Comparison of ENCODE assay signal across 25 cellular contexts in the genomic region with DNA sequence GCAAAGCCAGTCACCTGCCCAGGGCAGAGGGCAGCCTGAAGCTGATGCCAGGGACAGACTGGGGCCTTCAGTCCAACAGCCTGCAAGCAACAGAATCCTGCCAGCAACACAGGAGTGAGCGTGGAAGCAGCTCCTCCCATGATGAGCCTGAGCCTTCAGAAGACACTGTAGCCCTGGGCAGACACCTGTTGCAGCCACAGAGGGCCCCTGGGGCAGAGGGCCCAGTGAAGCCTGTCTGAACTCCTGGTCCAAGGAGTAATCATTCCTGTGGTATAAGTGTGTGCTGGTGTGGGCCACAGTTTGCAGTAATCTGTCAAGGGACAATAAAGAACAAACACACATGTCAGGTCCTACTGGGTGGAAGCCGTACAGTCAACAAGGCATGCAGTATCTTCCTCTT.
"Had no signal": no experiment of that assay in that cellular context is flagged by ENCODE, and none has a peak within 500 bp of the region (broad histone marks: within the 10 kb centered on the region; RNA-seq: fewer than 3 reads in every experiment).

No MANE protein-coding gene starts in this region.

- H3K27ac ChIP-seq: breast epithelium, esophagus muscularis mucosa, foreskin keratinocyte, neural progenitor cell, spleen, uterus had no signal

- H3K9ac ChIP-seq: neural progenitor cell had no signal

- H3K27ac Mint-ChIP-seq: activated CD8-positive, alpha-beta T cell treated with anti-CD3 and anti-CD28 coated beads for 36 hours; activated naive CD4-positive, alpha-beta T cell treated with anti-CD3 and anti-CD28 coated beads, Interleukin-2, amount 50 U/mL, for 24 hours; activated T-helper 2 cell treated with anti-CD3 and anti-CD28 coated beads, Interferon-gamma antibody, Interleukin-2, Interleukin-4, amounts not matched to agents 10 μg/mL and 5 μg/mL and 100 μg/mL, durations not matched to agents 14 hours and 24 hours and 36 hours; dendritic cell treated with granulocyte-macrophage colony-stimulating factor and Interleukin-4, amounts not matched to agents 40 ng/mL and 50 ng/mL, for 4 days; endodermal cell; mesothelial cell of epicardium; natural killer cell; neural progenitor cell; T-helper 1 cell treated with Interleukin-12 subunit alpha and Interleukin-12 subunit beta and Interleukin-4 antibody, amounts not matched to agents 30 μg/mL and 1 μg/mL, for 36 hours; type B pancreatic cell had no signal

- H3K27me3 ChIP-seq: breast epithelium, esophagus muscularis mucosa, uterus had no signal

- H2AFZ ChIP-seq: neural progenitor cell had no signal

- ATAC-seq: activated CD8-positive, alpha-beta T cell treated with anti-CD3 and anti-CD28 coated beads for 36 hours; foreskin keratinocyte; left cardiac atrium; left ventricle myocardium superior; natural killer cell; right cardiac atrium; stimulated activated naive CD8-positive, alpha-beta T cell treated with anti-CD3 and anti-CD28 coated beads, Interleukin-15, Interleukin-2, amounts not matched to agents 100 U/mL and 50 U/mL, for 24 hours had no signal

- H3K4me3 ChIP-seq: breast epithelium, esophagus muscularis mucosa, neural progenitor cell, spleen, uterus had no signal

- H3K4me1 ChIP-seq: breast epithelium, foreskin keratinocyte had no signal

- H3K4me3 Mint-ChIP-seq: activated CD8-positive, alpha-beta T cell treated with anti-CD3 and anti-CD28 coated beads for 36 hours; activated naive CD4-positive, alpha-beta T cell treated with anti-CD3 and anti-CD28 coated beads, Interleukin-2, amount 50 U/mL, for 24 hours; dendritic cell treated with granulocyte-macrophage colony-stimulating factor and Interleukin-4, amounts not matched to agents 40 ng/mL and 50 ng/mL, for 4 days; endodermal cell; mesothelial cell of epicardium; T-helper 1 cell treated with Interleukin-12 subunit alpha and Interleukin-12 subunit beta and Interleukin-4 antibody, amounts not matched to agents 30 μg/mL and 1 μg/mL, for 36 hours had no signal

- H3K27me3 Mint-ChIP-seq: activated naive CD4-positive, alpha-beta T cell treated with anti-CD3 and anti-CD28 coated beads, Interleukin-2, amount 50 U/mL, for 24 hours had no signal

- H3K4me2 ChIP-seq: neural progenitor cell had no signal

- H3K36me3 Mint-ChIP-seq: mesothelial cell of epicardium, natural killer cell, type B pancreatic cell had no signal

- H3K9me3 Mint-ChIP-seq: activated CD8-positive, alpha-beta T cell treated with anti-CD3 and anti-CD28 coated beads for 36 hours; activated naive CD4-positive, alpha-beta T cell treated with anti-CD3 and anti-CD28 coated beads, Interleukin-2, amount 50 U/mL, for 24 hours; activated T-helper 2 cell treated with anti-CD3 and anti-CD28 coated beads, Interferon-gamma antibody, Interleukin-2, Interleukin-4, amounts not matched to agents 10 μg/mL and 5 μg/mL and 100 μg/mL, durations not matched to agents 14 hours and 24 hours and 36 hours; dendritic cell treated with granulocyte-macrophage colony-stimulating factor and Interleukin-4, amounts not matched to agents 40 ng/mL and 50 ng/mL, for 4 days; endodermal cell; mesothelial cell of epicardium; natural killer cell; neural progenitor cell; T-helper 1 cell treated with Interleukin-12 subunit alpha and Interleukin-12 subunit beta and Interleukin-4 antibody, amounts not matched to agents 30 μg/mL and 1 μg/mL, for 36 hours; type B pancreatic cell had no signal

- H3K9me3 ChIP-seq: breast epithelium, esophagus muscularis mucosa, spleen, uterus had no signal

- H3K36me3 ChIP-seq: breast epithelium, esophagus muscularis mucosa, neural progenitor cell, spleen, uterus had no signal

- DNase-seq: activated CD4-positive, alpha-beta T cell treated with anti-CD3 and anti-CD28 coated beads for 1 hour; activated CD4-positive, alpha-beta T cell treated with anti-CD3 and anti-CD28 coated beads, Interleukin-2, amount 50 U/mL, for 1 hour; activated CD8-positive, alpha-beta T cell treated with anti-CD3 and anti-CD28 coated beads for 36 hours; activated T-cell treated with anti-CD3 and anti-CD28 coated beads, Interleukin-2, amount 50 U/mL, for 48 hours; central memory CD4-positive, alpha-beta T cell; endodermal cell; foreskin keratinocyte; islet precursor cell; left cardiac atrium; left ventricle myocardium superior; natural killer cell; spleen; stimulated activated naive CD8-positive, alpha-beta T cell treated with anti-CD3 and anti-CD28 coated beads, Interleukin-15, Interleukin-2, amounts not matched to agents 100 U/mL and 50 U/mL, for 24 hours; T1000; uterus had no signal
